8 cellular contexts compared by ENCODE assay signal in the genomic region with DNA sequence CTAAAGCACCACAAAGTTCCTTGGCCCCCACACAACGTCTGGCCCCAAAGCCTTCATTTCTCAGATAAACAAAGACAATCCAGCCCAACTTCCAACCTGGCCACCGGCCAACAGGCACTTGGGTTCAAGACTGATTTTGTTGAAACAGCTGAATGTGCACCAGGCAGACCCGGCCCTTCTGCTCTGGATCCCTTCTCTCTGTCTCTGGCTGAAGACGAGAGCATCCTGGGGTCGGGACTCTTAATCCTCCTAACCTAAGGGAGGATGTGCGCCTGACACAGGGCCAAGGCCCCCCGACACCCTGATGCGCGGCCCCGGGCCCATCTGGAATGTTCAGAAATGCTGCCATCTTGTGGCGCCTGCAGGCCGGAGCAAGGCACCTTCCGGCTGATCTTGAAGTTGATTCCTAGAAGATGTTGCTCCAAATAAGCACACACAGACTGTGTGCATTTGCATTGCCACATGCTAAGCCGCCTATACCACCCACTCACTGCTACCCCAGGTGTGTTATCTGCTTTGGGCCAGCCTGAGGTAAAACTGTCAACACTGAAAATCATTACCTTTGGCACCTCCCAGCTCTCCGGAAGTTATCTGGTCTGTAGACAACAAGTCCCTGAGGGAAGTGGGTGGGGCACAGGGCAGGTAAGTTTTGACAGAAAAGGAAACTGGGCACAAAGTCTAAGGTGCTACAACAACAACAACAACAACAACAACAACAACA.
DNase-seq lines count a peak whose midpoint lies in the region; ATAC-seq and TF ChIP-seq lines count a peak whose summit lies in the region.

No MANE protein-coding gene starts in this region.

- in situ Hi-C loops in GM13977 (cut with MboI; ENCODE audit: low pct_unique_long_range_greater_than_20kb, low sequenced_read_pairs, unreplicated experiment), result no loop called here

- H3F3A ChIP-seq in PC-3 (ENCODE audit: low read length, unreplicated experiment), result no peaks in the 10 kb centered on the region

- H3K4me2 ChIP-seq in PC-3 (ENCODE audit: low read length), result peak overlapping the region; percentile 60

- H3K79me2 ChIP-seq in PC-3 (ENCODE audit: low read length), result no peaks in the 10 kb centered on the region

- ATAC-seq in PC-3 (peak; percentile 78), mucosa of descending colon (peak; percentile 76), GM18870 (IDR thresholded peaks at IDR 0.05; ENCODE audit: unreplicated experiment) (no peak)

- H4K20me1 ChIP-seq in PC-3 (ENCODE audit: low read length), result no peaks in the 10 kb centered on the region

- CTCF ChIA-PET in PC-3 (lab: Charles Lee), result interaction anchor here (0.6 kb wide), 1 partner anchor 239 kb away, joined by 3 read pairs; no protein-coding TSS in a partner anchor

- H3K9ac ChIP-seq in PC-3 (ENCODE audit: low read length), result no peak overlapping the region

- no peaks in the 10 kb centered on the region for H3K27me3 ChIP-seq in PC-3 (ENCODE audit: low read length)

- DNase-seq in GM13977 (ENCODE audit: low spot score) (peak; percentile 34), PC-3 (peak; percentile 45), epidermal melanocyte (ENCODE audit: insufficient read length, low spot score) (peak; percentile 55), mucosa of descending colon (peak; percentile 56 to 70 (median 61)), DMS79 treated with DMSO at 0.1 percent for 48 hours (lab: John Stamatoyannopoulos, UW) (no peak), NCI-H1694 treated with DMSO at 0.1 percent for 48 hours (lab: John Stamatoyannopoulos, UW) (no peak)

- H3K27ac ChIP-seq in C4-2B (no peak overlapping the region), PC-3 (ENCODE audit: low read length) (no peak overlapping the region)

- POLR2A ChIA-PET in PC-3 (lab: Charles Lee; ENCODE audit: unreplicated experiment), result no interaction called here

- no TSS peak for BruUV-seq in PC-3 (replicated peaks; lab: Mats Ljungman, UMichigan)

- intact Hi-C loops in PC-3 (cut with micrococcal nuclease), result loop anchor here (1.0 to 5.0 kb wide), 2 partner anchors 69 to 237 kb away; no protein-coding TSS in a partner anchor
- intact Hi-C loops in mucosa of descending colon (cut with DNase I, micrococcal nuclease), result no loop called here

- H3K9me2 ChIP-seq in PC-3 (replicated peaks; ENCODE audit: low read length), result no peaks in the 10 kb centered on the region

- peaks cover 4% of the 10 kb centered on the region; the same call in 1 of the 2 replicates for H3K4me1 ChIP-seq in PC-3 (ENCODE audit: insufficient read depth, low read length)
- H3K4me1 ChIP-seq in mucosa of descending colon (ENCODE audit: low read depth), result no peaks in the 10 kb centered on the region

- H3K4me3 ChIP-seq in PC-3 (ENCODE audit: low read length), result no peak overlapping the region
- no peak overlapping the region for H3K4me3 ChIP-seq in mucosa of descending colon

- no peaks in the 10 kb centered on the region for H3K36me3 ChIP-seq in PC-3 (ENCODE audit: low read depth, low read length)
- H3K36me3 ChIP-seq in mucosa of descending colon (ENCODE audit: low read depth), result no peaks in the 10 kb centered on the region

- H2AFZ ChIP-seq in PC-3 (ENCODE audit: low read length), result peak overlapping the region; percentile 43; the same call in 1 of the 2 replicates

- H3K9me3 ChIP-seq in PC-3 (ENCODE audit: low read length), result no peaks in the 10 kb centered on the region
- no peaks in the 10 kb centered on the region for H3K9me3 ChIP-seq in mucosa of descending colon

- TF ChIP-seq CTCF in C4-2B (conservative IDR thresholded peaks at IDR 0.05), result peak; percentile 90
- peak; percentile 67 for TF ChIP-seq CTCF in GM13977 (IDR thresholded peaks at IDR 0.05; ENCODE audit: extremely low read depth, insufficient read depth, missing control alignments)
- TF ChIP-seq CTCF in PC-3 (conservative IDR thresholded peaks at IDR 0.05; ENCODE audit: low read depth, low read length), result peak; percentile 82
- peak; percentile 41 for TF ChIP-seq CTCF in mucosa of descending colon (IDR thresholded peaks at IDR 0.05)

Comparison
In these comparisons a context has a peak if more than half of its experiments do, and no peak if none do; other contexts are left out.
1. DNase-seq: peak in GM13977 (single experiment), PC-3 (single experiment), epidermal melanocyte (single experiment) and mucosa of descending colon (3 of 3); none in DMS79 treated with DMSO at 0.1 percent for 48 hours (single experiment) and NCI-H1694 treated with DMSO at 0.1 percent for 48 hours (single experiment).
2. Peak in every context shown above with its lines, with median percentiles within 50 percentile points of each other: CTCF ChIP-seq.